ENCODE assay signal across 8 cellular contexts in genomic region chr2:174341301-174341994, GRCh38. TPM values are rescaled to one million over a fixed set of nuclear protein-coding genes. Genes with fewer than 3 reads are reported as not detected.
DNase-seq lines count a peak whose midpoint lies in the region; ATAC-seq and TF ChIP-seq lines count a peak whose summit lies in the region.

No MANE protein-coding gene starts in this region.

- peak overlapping the region in 3 of 6 donors; percentile 63 to 64 (median 64) for H3K27ac Mint-ChIP-seq in immature natural killer cell

- TF ChIP-seq CTCF in DOHH2 (IDR thresholded peaks at IDR 0.05; ENCODE audit: low read depth, low read length, poor library complexity, severe bottlenecking) = peak; percentile 95
- TF ChIP-seq CTCF in VCaP (conservative IDR thresholded peaks at IDR 0.05) = peak; percentile 97

- peaks cover 0 to 3% (median under 1%) of the 10 kb centered on the region in 3 donors for H3K36me3 Mint-ChIP-seq in immature natural killer cell

- H3K9me3 ChIP-seq in DOHH2 (ENCODE audit: control insufficient read depth, insufficient read depth, low read length) (no peaks in the 10 kb centered on the region), HAP-1 (no peaks in the 10 kb centered on the region)

- no peaks in the 10 kb centered on the region for H3K9me2 ChIP-seq in DOHH2 (replicated peaks; ENCODE audit: control insufficient read depth, low read length)

- peak overlapping the region; percentile 64 to 88 (median 77) for H3K4me3 Mint-ChIP-seq in immature natural killer cell

- H3K4me3 ChIP-seq in DOHH2 (ENCODE audit: low read length) (peak overlapping the region; percentile 63), HAP-1 (no peak overlapping the region)

- peaks cover 22 to 54% of the 10 kb centered on the region in 2 donors for H3K4me1 Mint-ChIP-seq in immature natural killer cell

- peak; percentile 78 to 90 for DNase-seq in HAP-1 (ENCODE audit: low spot score in 2 of 2)
- DNase-seq in NCI-H2081 (lab: John Stamatoyannopoulos, UW) = peak; percentile 64 to 85
- peak; percentile 75 to 83 for DNase-seq in T47D (ENCODE audit: low read depth in 1 of 2, low spot score in 1 of 2)
- DNase-seq in immature natural killer cell = peak; percentile 82 to 84 (median 83)
- peak; percentile 70 to 85 for DNase-seq in stimulated activated CD4-positive, alpha-beta T cell treated with anti-CD3 and anti-CD28 coated beads, Interleukin-15, amount 100 ng/mL, for 1 hour (ENCODE audit: low read depth in 1 of 2, low spot score in 1 of 2)

- H3K4me2 ChIP-seq in DOHH2 (ENCODE audit: low read length) = peak overlapping the region; percentile 79

- no peaks in the 10 kb centered on the region for H3K36me3 ChIP-seq in DOHH2 (ENCODE audit: control insufficient read depth, low read length)
- H3K36me3 ChIP-seq in HAP-1 (replicated peaks) = no peaks in the 10 kb centered on the region

- peaks cover 38% of the 10 kb centered on the region for H3K4me1 ChIP-seq in DOHH2 (ENCODE audit: control insufficient read depth, low read length)
- peaks cover 17% of the 10 kb centered on the region for H3K4me1 ChIP-seq in HAP-1

- H4K20me1 ChIP-seq in DOHH2 (ENCODE audit: control insufficient read depth, insufficient read depth, low read depth, low read length) = 0 out of 2 replicates have a peak, but pooled peaks cover 3% of the 10 kb centered on the region

- H3K27ac ChIP-seq in DOHH2 (ENCODE audit: low read depth, low read length) (no peak overlapping the region), VCaP (no peak overlapping the region; the same call in 1 of the 2 replicates)

- H3K27me3 ChIP-seq in DOHH2 (ENCODE audit: control insufficient read depth, low read length) = peaks cover 70% of the 10 kb centered on the region
- H3K27me3 ChIP-seq in HAP-1 (ENCODE audit: low read depth) = peaks cover 2% of the 10 kb centered on the region; the same call in 1 of the 2 replicates

- H3K9me3 Mint-ChIP-seq in immature natural killer cell = peaks cover 0 to 4% (median 0%) of the 10 kb centered on the region in 6 donors

- peaks cover 20% of the 10 kb centered on the region for H3F3A ChIP-seq in DOHH2 (ENCODE audit: control insufficient read depth, insufficient read depth)

- in situ Hi-C loops in HAP-1 (cut with MboI; ENCODE audit: low sequenced_read_pairs) = loop anchor here (5.0 to 10.0 kb wide), 3 partner anchors 184 to 937 kb away; no protein-coding TSS in a partner anchor
- in situ Hi-C loops in T47D (cut with HindIII; ENCODE audit: low pct_unique_long_range_greater_than_20kb, low sequenced_read_pairs) = no loop called here

- peaks cover 53 to 71% (median 63%) of the 10 kb centered on the region in 3 donors for H3K27me3 Mint-ChIP-seq in immature natural killer cell (ENCODE audit: low read depth in 3 of 3)

- H3K79me2 ChIP-seq in DOHH2 (ENCODE audit: control insufficient read depth, low read length) = no peaks in the 10 kb centered on the region

- no peak for ATAC-seq in HG02763 (IDR thresholded peaks at IDR 0.05; ENCODE audit: unreplicated experiment)

RNA-seq across cellular contexts. Expression of gene SP9, which starts 6.7 kb away (rescaled TPM):
- polyA plus RNA-seq in immature natural killer cell = not detected

RNA-seq across cellular contexts. Expression of gene SCRN3, which starts 54.1 kb away (rescaled TPM):
- 10 to 100 TPM in 1 of 3 donors, 1 to 10 TPM in 2; 5.8 to 13.6 (median 9.1) TPM for polyA plus RNA-seq in immature natural killer cell
